Comparison of ENCODE assay signal across 8 cellular contexts in genomic region chr17:28951991-28952975, GRCh38.
DNase-seq lines count a peak whose midpoint lies in the region; ATAC-seq and TF ChIP-seq lines count a peak whose summit lies in the region.

No MANE protein-coding gene starts in this region.

- H3K4me2 ChIP-seq in OCI-LY1 (ENCODE audit: low read length): peak overlapping the region; percentile 88

- no peaks in the 10 kb centered on the region for H4K20me1 ChIP-seq in OCI-LY1 (ENCODE audit: insufficient read depth, low read length)

- peak overlapping the region; percentile 91 for H3K27ac ChIP-seq in OCI-LY1 (ENCODE audit: low read depth, low read length, poor library complexity, severe bottlenecking)

- no peaks in the 10 kb centered on the region for H3K9me2 ChIP-seq in OCI-LY1 (ENCODE audit: low read depth, low read length)

- H3K4me3 ChIP-seq in OCI-LY1 (ENCODE audit: low read depth, low read length, poor library complexity, severe bottlenecking) (peak overlapping the region; percentile 72), epithelial cell of esophagus (ENCODE audit: low read length) (peak overlapping the region; percentile 96)

- H3K9ac ChIP-seq in OCI-LY1 (ENCODE audit: low read length): peak overlapping the region; percentile 74

- no peaks in the 10 kb centered on the region for H3K27me3 ChIP-seq in OCI-LY1 (ENCODE audit: insufficient read depth, low read length)

- ATAC-seq in GM21528 (IDR thresholded peaks at IDR 0.05; ENCODE audit: low FRiP score, unreplicated experiment): peak; percentile 58

- H3K9me3 ChIP-seq in OCI-LY1 (ENCODE audit: low read length): no peaks in the 10 kb centered on the region

- no peak overlapping the region for H2AFZ ChIP-seq in OCI-LY1 (ENCODE audit: low read length)

- DNase-seq in DMS114 treated with DMSO at 0.1 percent for 48 hours (lab: John Stamatoyannopoulos, UW; ENCODE audit: unreplicated experiment) (peak; percentile 98), HuH-7 (ENCODE audit: low spot score) (peak; percentile 94), activated T-cell treated with anti-CD3 and anti-CD28 coated beads for 1 hour (ENCODE audit: low read depth) (peak; percentile 90), epithelial cell of esophagus (ENCODE audit: low read depth) (peak; percentile 100), midbrain (lab: John Stamatoyannopoulos, UW) (peak; percentile 99)
- peak; percentile 91 for DNase-seq in stimulated activated CD8-positive, alpha-beta memory T cell treated with anti-CD3 and anti-CD28 coated beads, Interleukin-15, amount 100 ng/mL, for 48 hours (ENCODE audit: low read depth in 2 of 2)

- H3K36me3 ChIP-seq in OCI-LY1 (ENCODE audit: insufficient read depth, low read length): peaks cover 12% of the 10 kb centered on the region; the same call in 1 of the 2 replicates

- peaks cover 27% of the 10 kb centered on the region for H3K4me1 ChIP-seq in OCI-LY1 (ENCODE audit: insufficient read depth, low read length, severe bottlenecking)

- peaks cover 35% of the 10 kb centered on the region for H3K79me2 ChIP-seq in OCI-LY1 (ENCODE audit: insufficient read depth, low read length)

- no peaks in the 10 kb centered on the region for H3F3A ChIP-seq in OCI-LY1 (ENCODE audit: insufficient read depth, low read length)

- TF ChIP-seq CTCF in OCI-LY1 (IDR thresholded peaks at IDR 0.05; ENCODE audit: low read length): no peak
- TF ChIP-seq CTCF in epithelial cell of esophagus (IDR thresholded peaks at IDR 0.05; ENCODE audit: insufficient read depth, low read depth, low read length, missing control alignments): no peak

Comparison
In these comparisons a context has a peak if more than half of its experiments do, and no peak if none do; other contexts are left out.
1. Peak in every context shown above with its lines: DNase-seq, ATAC-seq, H3K4me3 ChIP-seq and H3K27ac ChIP-seq.